Comparison of ENCODE assay signal across 8 cellular contexts in genomic region chr20:382291-383115, GRCh38. TPM values are rescaled to one million over a fixed set of nuclear protein-coding genes. Genes with fewer than 3 reads are reported as not detected.
DNase-seq lines count a peak whose midpoint lies in the region; ATAC-seq and TF ChIP-seq lines count a peak whose summit lies in the region.

No MANE protein-coding gene starts in this region.

- peaks cover 56% of the 10 kb centered on the region for H3K79me2 ChIP-seq in Karpas-422 (ENCODE audit: low read length)

- H4K20me1 ChIP-seq in Karpas-422 (ENCODE audit: insufficient read depth, low read depth, low read length) = peaks cover 21% of the 10 kb centered on the region

- H3K9ac ChIP-seq in Karpas-422 (ENCODE audit: low read length) = peak overlapping the region; percentile 64

- no peaks in the 10 kb centered on the region for H3K36me3 Mint-ChIP-seq in neural crest cell (ENCODE audit: low read depth)

- H3K27ac ChIP-seq in Karpas-422 (ENCODE audit: low read length) = peak overlapping the region; percentile 74

- H3K4me2 ChIP-seq in Karpas-422 (ENCODE audit: low read depth, low read length, poor library complexity, severe bottlenecking) = peak overlapping the region; percentile 55

- peak overlapping the region; percentile 87 for H3K4me3 Mint-ChIP-seq in neural crest cell

- no peak overlapping the region for H3K27ac Mint-ChIP-seq in neural crest cell (ENCODE audit: unreplicated experiment)

- no peak for TF ChIP-seq CTCF in neural crest cell (conservative IDR thresholded peaks at IDR 0.05)

- no peaks in the 10 kb centered on the region for H3K9me3 Mint-ChIP-seq in neural crest cell

- H3K27me3 Mint-ChIP-seq in neural crest cell (ENCODE audit: low read depth) = peaks cover 6% of the 10 kb centered on the region

- DNase-seq in Karpas-422 (no peak), dermis blood vessel endothelial cell (peak; percentile 19), neural crest cell (ENCODE audit: low read depth, low spot score) (no peak), NCI-H1694 treated with DMSO at 0.1 percent for 48 hours (lab: John Stamatoyannopoulos, UW) (no peak), DMS79 treated with DMSO at 0.1 percent for 48 hours (lab: John Stamatoyannopoulos, UW) (no peak), T1000 (lab: John Stamatoyannopoulos, UW) (no peak)

- peak; percentile 6 for ATAC-seq in GM19324 (IDR thresholded peaks at IDR 0.05; ENCODE audit: low FRiP score, unreplicated experiment)
- no peak for ATAC-seq in HG02798 (IDR thresholded peaks at IDR 0.05; ENCODE audit: poor library complexity, unreplicated experiment)

- H2AFZ ChIP-seq in Karpas-422 (ENCODE audit: low read length) = no peak overlapping the region

- H3K27me3 ChIP-seq in Karpas-422 (ENCODE audit: low read length) = no peaks in the 10 kb centered on the region

- H3K36me3 ChIP-seq in Karpas-422 (ENCODE audit: insufficient read depth, low read length) = peaks cover 34% of the 10 kb centered on the region

- peak overlapping the region; percentile 98; the same call in 1 of the 2 replicates for H3K4me3 ChIP-seq in Karpas-422 (ENCODE audit: low read length)

- H3K4me1 Mint-ChIP-seq in neural crest cell = peaks cover 8% of the 10 kb centered on the region

- no peaks in the 10 kb centered on the region for H3K9me2 ChIP-seq in Karpas-422 (replicated peaks; ENCODE audit: insufficient read depth, low read length)

- peaks cover 24% of the 10 kb centered on the region for H3K4me1 ChIP-seq in Karpas-422 (ENCODE audit: low read length)

- H3K9me3 ChIP-seq in Karpas-422 (ENCODE audit: low read length) = no peaks in the 10 kb centered on the region

RNA-seq across cellular contexts. Expression of gene TRIB3, which starts 1.9 kb away (rescaled TPM):
- total RNA-seq in Karpas-422 (2014; rRNA removed; shearing (Covaris generic); ENCODE audit: low replicate concordance) = 122 and 197 TPM in 2 replicates
- total RNA-seq in dermis blood vessel endothelial cell (49.2 and 62.1 TPM in 2 replicates), neural crest cell (12.5 and 14.4 TPM in 2 replicates)

RNA-seq across cellular contexts. Expression of gene RBCK1, which starts 25.6 kb away (rescaled TPM):
- total RNA-seq in Karpas-422 (2014; rRNA removed; shearing (Covaris generic); ENCODE audit: low replicate concordance) = 96.6 and 142 TPM in 2 replicates
- 111 and 116 TPM in 2 replicates for total RNA-seq in dermis blood vessel endothelial cell
- 62.4 and 65.2 TPM in 2 replicates for total RNA-seq in neural crest cell

RNA-seq across cellular contexts. Expression of gene NRSN2, which starts 35.6 kb away (rescaled TPM):
- 18.2 and 28.3 TPM in 2 replicates for total RNA-seq in Karpas-422 (2014; rRNA removed; shearing (Covaris generic); ENCODE audit: low replicate concordance)
- total RNA-seq in dermis blood vessel endothelial cell (18.0 and 40.2 TPM in 2 replicates), neural crest cell (42.0 and 44.4 TPM in 2 replicates)

RNA-seq across cellular contexts. Expression of gene SOX12, which starts 57.2 kb away (rescaled TPM):
- total RNA-seq in Karpas-422 (2014; rRNA removed; shearing (Covaris generic); ENCODE audit: low replicate concordance) = 8.3 and 18.0 TPM in 2 replicates
- total RNA-seq in dermis blood vessel endothelial cell = 4.4 and 8.1 TPM in 2 replicates
- total RNA-seq in neural crest cell = 88.7 and 88.8 TPM in 2 replicates
